ENCODE assay signal across 8 cellular contexts in the genomic region with DNA sequence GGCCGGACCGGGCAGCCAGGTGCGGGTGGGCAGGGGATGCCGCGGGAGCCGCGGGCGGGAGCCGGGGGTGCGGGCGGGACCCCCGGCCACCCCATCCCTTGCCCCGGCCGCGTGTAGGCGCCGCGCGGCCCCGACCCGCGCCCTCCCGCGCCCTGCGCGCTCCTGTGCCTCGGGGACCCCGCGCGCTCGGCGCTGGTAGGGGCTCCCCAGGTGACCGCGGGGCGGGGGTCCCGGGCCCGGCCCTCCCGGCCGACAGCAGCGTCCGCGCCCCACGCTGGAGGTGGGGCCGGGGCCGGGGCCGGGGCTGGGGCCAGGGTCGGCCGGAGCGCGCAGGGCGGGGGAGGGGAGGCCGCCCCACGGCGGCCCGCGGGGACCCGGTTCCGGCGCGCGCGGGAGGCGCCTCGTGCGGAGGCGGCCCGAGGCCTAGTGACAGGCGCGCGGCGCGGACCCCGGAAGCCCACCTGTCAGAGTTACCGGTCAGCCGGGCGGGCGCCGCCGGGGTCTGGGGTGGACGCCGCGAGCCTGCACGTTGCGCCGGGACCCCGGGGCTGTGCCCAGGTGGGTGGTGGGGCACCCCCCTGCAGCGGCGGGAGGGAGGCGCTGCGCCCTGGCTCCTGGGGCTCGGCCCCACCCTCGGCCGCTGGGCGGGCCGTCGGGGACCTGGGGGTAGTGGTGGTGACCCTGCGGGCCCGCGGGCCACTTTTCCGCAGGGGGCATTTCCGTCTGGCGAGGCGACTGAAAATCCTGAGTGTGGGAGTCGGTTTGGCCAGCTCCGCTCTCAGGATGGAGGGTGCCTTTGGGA. TPM values are rescaled to one million over a fixed set of nuclear protein-coding genes. Genes with fewer than 3 reads are reported as not detected.
DNase-seq lines count a peak whose midpoint lies in the region; ATAC-seq and TF ChIP-seq lines count a peak whose summit lies in the region.

No MANE protein-coding gene starts in this region.

- peak overlapping the region; percentile 88 for H3K27ac Mint-ChIP-seq in activated naive CD4-positive, alpha-beta T cell treated with anti-CD3 and anti-CD28 coated beads, Interleukin-2, amount 10 ng/mL, durations not matched to agents 7 days and 5 days

- H3K79me1 ChIP-seq in IMR-90 (ENCODE audit: low read depth in 1 of 2, low read length in 2 of 2): peaks cover 29 to 45% of the 10 kb centered on the region in 2 experiments

- H3K4me3 ChIP-seq in IMR-90 (ENCODE audit: insufficient read depth, low read depth, low read length) (peak overlapping the region; percentile 67), right cardiac atrium (ENCODE audit: low read length) (peak overlapping the region; percentile 96), skeletal muscle cell (ENCODE audit: low read depth, low read length) (peak overlapping the region; percentile 67)

- peaks cover 8% of the 10 kb centered on the region for H3K27me3 Mint-ChIP-seq in activated naive CD4-positive, alpha-beta T cell treated with anti-CD3 and anti-CD28 coated beads, Interleukin-2, amount 10 ng/mL, durations not matched to agents 7 days and 5 days

- no peaks in the 10 kb centered on the region for H3K9me3 Mint-ChIP-seq in activated naive CD4-positive, alpha-beta T cell treated with anti-CD3 and anti-CD28 coated beads, Interleukin-2, amount 10 ng/mL, durations not matched to agents 7 days and 5 days

- H3K9me3 ChIP-seq in IMR-90 (ENCODE audit: control insufficient read depth, insufficient read depth, low read length): no peaks in the 10 kb centered on the region
- H3K9me3 ChIP-seq in right cardiac atrium (ENCODE audit: control insufficient read depth, low read length): no peaks in the 10 kb centered on the region

- H3K9ac ChIP-seq in IMR-90 (ENCODE audit: low read depth, low read length): peak overlapping the region; percentile 62

- H3K23ac ChIP-seq in IMR-90 (ENCODE audit: low read depth, low read length): 0 out of 2 replicates have a peak overlapping the region, but pooled peaks have one; percentile 13

- peaks cover 41% of the 10 kb centered on the region for H3K4me1 Mint-ChIP-seq in activated naive CD4-positive, alpha-beta T cell treated with anti-CD3 and anti-CD28 coated beads, Interleukin-2, amount 10 ng/mL, durations not matched to agents 7 days and 5 days

- H3K14ac ChIP-seq in IMR-90 (replicated peaks; ENCODE audit: low read depth, low read length): no peak overlapping the region

- DNase-seq in GM03348 (ENCODE audit: low spot score) (peak; percentile 64), IMR-90 (no peak), right cardiac atrium (peak in 1 of 3 donors; percentile 63), skeletal muscle cell (ENCODE audit: low read depth) (no peak), NCI-H524 treated with DMSO at 0.1 percent for 48 hours (lab: John Stamatoyannopoulos, UW) (no peak), NCI-H2196 treated with DMSO at 0.1 percent for 48 hours (lab: John Stamatoyannopoulos, UW; ENCODE audit: unreplicated experiment) (no peak)
- DNase-seq in activated naive CD4-positive, alpha-beta T cell treated with anti-CD3 and anti-CD28 coated beads, Interleukin-2, amount 10 ng/mL, durations not matched to agents 7 days and 5 days: peak; percentile 61

- in situ Hi-C loops in IMR-90 (cut with MboI; ENCODE audit: low sequenced_read_pairs): no loop called here

- peaks cover 39% of the 10 kb centered on the region for H3K36me3 Mint-ChIP-seq in activated naive CD4-positive, alpha-beta T cell treated with anti-CD3 and anti-CD28 coated beads, Interleukin-2, amount 10 ng/mL, durations not matched to agents 7 days and 5 days

- no peak for TF ChIP-seq CTCF in IMR-90 (conservative IDR thresholded peaks at IDR 0.05; ENCODE audit: low read depth, low read length)

- H4K91ac ChIP-seq in IMR-90 (ENCODE audit: insufficient read depth, low read depth, low read length): no peak overlapping the region

- intact Hi-C loops in IMR-90 (cut with micrococcal nuclease): no loop called here
- intact Hi-C loops in right cardiac atrium (cut with DNase I): no loop called here

- no peak overlapping the region for H3K18ac ChIP-seq in IMR-90 (ENCODE audit: low read depth, low read length)

- no peak overlapping the region for H2BK20ac ChIP-seq in IMR-90 (ENCODE audit: low read depth, low read length)

- H2BK5ac ChIP-seq in IMR-90 (ENCODE audit: low read depth, low read length, poor library complexity, severe bottlenecking): peak overlapping the region; percentile 12

- peak overlapping the region; percentile 84 for H3K4me2 ChIP-seq in IMR-90 (ENCODE audit: low read depth, low read length)

- dilution Hi-C loops in IMR-90 (cut with HindIII; ENCODE audit: low sequenced_read_pairs, unreplicated experiment): no loop called here

- ATAC-seq in GM21529 (IDR thresholded peaks at IDR 0.05; ENCODE audit: unreplicated experiment) (peak; percentile 41), IMR-90 (ENCODE audit: low read depth) (peak; percentile 40), right cardiac atrium (peak in 1 of 2 donors; percentile 13)

- peak overlapping the region; percentile 87 for H3K4me3 Mint-ChIP-seq in activated naive CD4-positive, alpha-beta T cell treated with anti-CD3 and anti-CD28 coated beads, Interleukin-2, amount 10 ng/mL, durations not matched to agents 7 days and 5 days

- no peak overlapping the region for H3K56ac ChIP-seq in IMR-90 (ENCODE audit: extremely low read depth, insufficient read depth, low read length)

- no peak overlapping the region for H4K8ac ChIP-seq in IMR-90 (ENCODE audit: low read depth in 2 of 2, low read length in 2 of 2)

- H3K9me1 ChIP-seq in IMR-90 (ENCODE audit: insufficient read depth, low read length): peaks cover 16% of the 10 kb centered on the region

- TF ChIP-seq RAD21 in IMR-90 (IDR thresholded peaks at IDR 0.05; ENCODE audit: low read length): no peak

- H3K4me1 ChIP-seq in IMR-90 (ENCODE audit: control insufficient read depth, insufficient read depth, low read length) (peaks cover 8% of the 10 kb centered on the region), right cardiac atrium (ENCODE audit: control insufficient read depth, insufficient read depth, low read length) (no peaks in the 10 kb centered on the region)

- H2BK120ac ChIP-seq in IMR-90 (ENCODE audit: low read depth, low read length): no peak overlapping the region

- peaks cover 44% of the 10 kb centered on the region for H4K20me1 ChIP-seq in IMR-90 (ENCODE audit: insufficient read depth, low read length)

- POLR2A ChIA-PET in IMR-90 (lab: Charles Lee; ENCODE audit: unreplicated experiment): interaction anchor here (0.7 kb wide), 1 partner anchor 563 kb away, joined by 4 read pairs; no protein-coding TSS in a partner anchor

- H3K4ac ChIP-seq in IMR-90 (ENCODE audit: low read depth, low read length): no peak overlapping the region

- no peak overlapping the region for H2AK5ac ChIP-seq in IMR-90 (ENCODE audit: low read depth, low read length)

- CTCF ChIA-PET in IMR-90 (lab: Yijun Ruan, JAX): no interaction called here
- CTCF ChIA-PET in activated naive CD4-positive, alpha-beta T cell treated with anti-CD3 and anti-CD28 coated beads, Interleukin-2, amount 10 ng/mL, durations not matched to agents 7 days and 5 days (lab: Charles Lee): no interaction called here

- H3K27ac ChIP-seq in IMR-90 (ENCODE audit: insufficient read depth, low read length): peak overlapping the region; percentile 10; the same call in 1 of the 2 replicates
- no peak overlapping the region for H3K27ac ChIP-seq in right cardiac atrium (ENCODE audit: low read length)

- no peak overlapping the region for H2BK15ac ChIP-seq in IMR-90 (ENCODE audit: low read depth, low read length)

- TF ChIP-seq POLR2A in IMR-90 (IDR thresholded peaks at IDR 0.05; ENCODE audit: low read depth, low read length): no peak

- peaks cover 30% of the 10 kb centered on the region for H3K36me3 ChIP-seq in IMR-90 (ENCODE audit: control insufficient read depth, insufficient read depth, low read length)

- H4K5ac ChIP-seq in IMR-90 (ENCODE audit: low read depth, low read length): no peak overlapping the region

- no peak overlapping the region for H2AK9ac ChIP-seq in IMR-90 (replicated peaks; ENCODE audit: low read depth, low read length, poor library complexity)

- BruUV-seq in IMR-90 (replicated peaks; lab: Mats Ljungman, UMichigan): no TSS peak

- 0% methylated on average over 11 of the region's 105 CpGs; no CpG with 5 or more reads in 1 of the 2 experiments for WGBS in IMR-90 (ENCODE audit: extremely low coverage in 2 of 2, insufficient read length in 1 of 2), 2 experiments
- under 1% methylated on average over 105 of the region's 105 CpGs for WGBS in right cardiac atrium

- H3K27me3 ChIP-seq in IMR-90 (ENCODE audit: control insufficient read depth, insufficient read depth, low read length) (peaks cover 5% of the 10 kb centered on the region; the same call in 1 of the 2 replicates), right cardiac atrium (ENCODE audit: control insufficient read depth, insufficient read depth) (no peaks in the 10 kb centered on the region)

- H2AFZ ChIP-seq in IMR-90 (replicated peaks; ENCODE audit: low read length, poor library complexity): peak overlapping the region; percentile 79

TF ChIP-seq in IMR-90, 13 proteins besides CTCF, POLR2A, EP300 and RAD21 (continues in another document):
- no peak for TF ChIP-seq BHLHE40 (IDR thresholded peaks at IDR 0.05; ENCODE audit: low read depth, low read length)
- TF ChIP-seq, protein P1, sequence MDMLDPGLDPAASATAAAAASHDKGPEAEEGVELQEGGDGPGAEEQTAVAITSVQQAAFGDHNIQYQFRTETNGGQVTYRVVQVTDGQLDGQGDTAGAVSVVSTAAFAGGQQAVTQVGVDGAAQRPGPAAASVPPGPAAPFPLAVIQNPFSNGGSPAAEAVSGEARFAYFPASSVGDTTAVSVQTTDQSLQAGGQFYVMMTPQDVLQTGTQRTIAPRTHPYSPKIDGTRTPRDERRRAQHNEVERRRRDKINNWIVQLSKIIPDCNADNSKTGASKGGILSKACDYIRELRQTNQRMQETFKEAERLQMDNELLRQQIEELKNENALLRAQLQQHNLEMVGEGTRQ (IDR thresholded peaks at IDR 0.05; ENCODE audit: low read depth, low read length): no peak
- no peak for TF ChIP-seq MAZ (IDR thresholded peaks at IDR 0.05; ENCODE audit: borderline replicate concordance, low read depth, low read length)
- no peak for TF ChIP-seq SMC3 (IDR thresholded peaks at IDR 0.05; ENCODE audit: low read depth, low read length)
- no peak for TF ChIP-seq FOS (IDR thresholded peaks at IDR 0.05; ENCODE audit: low read depth, low read length)
- TF ChIP-seq CHD1 (IDR thresholded peaks at IDR 0.05; ENCODE audit: low read depth, low read length): no peak
- no peak for TF ChIP-seq RCOR1 (IDR thresholded peaks at IDR 0.05; ENCODE audit: insufficient replicate concordance, low read length)
- TF ChIP-seq MXI1 (IDR thresholded peaks at IDR 0.05; ENCODE audit: borderline replicate concordance, low read depth, low read length): no peak
- TF ChIP-seq NFE2L2 (IDR thresholded peaks at IDR 0.05; ENCODE audit: low read depth, low read length): no peak
- TF ChIP-seq MAFK (IDR thresholded peaks at IDR 0.05; ENCODE audit: low read depth, low read length): no peak

RNA-seq across cellular contexts. Expression of a gene that starts 0.5 kb away (rescaled TPM):
- total RNA-seq in IMR-90 (2012; rRNA removed) (59.2 and 59.3 TPM in 2 replicates), right cardiac atrium (10 to 100 TPM; 48.1 to 54.2 (median 51.1) TPM)
- polyA plus RNA-seq in IMR-90 (2012; rRNA removed) (97.0 and 97.8 TPM in 2 replicates), right cardiac atrium (37.1 TPM)
- polyA plus RNA-seq in IMR-90 (2012; cell fraction: cytosol; rRNA removed): 50.0 and 55.8 TPM in 2 replicates
- 54.6 and 91.2 TPM in 2 replicates for polyA plus RNA-seq in IMR-90 (2012; cell fraction: nucleus; rRNA removed; ENCODE audit: low replicate concordance)

Comparison
In these comparisons a context has a peak if more than half of its experiments do, and no peak if none do; other contexts are left out.
1. DNase-seq: peak in GM03348 (single experiment) and activated naive CD4-positive, alpha-beta T cell treated with anti-CD3 and anti-CD28 coated beads, Interleukin-2, amount 10 ng/mL, durations not matched to agents 7 days and 5 days (single experiment); none in IMR-90 (single experiment), skeletal muscle cell (single experiment), NCI-H524 treated with DMSO at 0.1 percent for 48 hours (single experiment) and NCI-H2196 treated with DMSO at 0.1 percent for 48 hours (single experiment).
2. Peak in every context shown above with its lines, with median percentiles within 50 percentile points of each other: H3K4me3 ChIP-seq.